In genomic region chr2:158038906-158039305, GRCh38 we compare ENCODE assay signal across 26 cellular contexts.
"Had no signal": no experiment of that assay in that cellular context is flagged by ENCODE, and none has a peak within 500 bp of the region (broad histone marks: within the 10 kb centered on the region; RNA-seq: fewer than 3 reads in every experiment).

No MANE protein-coding gene starts in this region.

- H3K36me3 ChIP-seq: left lung, lower lobe of right lung, tibial nerve, uterus had no signal

- H3K79me2 ChIP-seq: parathyroid adenoma had no signal

- H3K4me3 ChIP-seq: left lung, lower lobe of right lung, mucosa of descending colon, skin epidermis, tibial nerve, uterus had no signal

- H3K27ac Mint-ChIP-seq: naive thymus-derived CD4-positive, alpha-beta T cell; natural killer cell treated with Interleukin-12 subunit alpha and Interleukin-12 subunit beta and Interleukin-15 and Interleukin-18, amount 100 ng/mL, for 72 hours; progenitor cell of endocrine pancreas; stimulated activated naive CD8-positive, alpha-beta T cell treated with anti-CD3 and anti-CD28 coated beads, Interleukin-15, amount 100 ng/mL, for 72 hours; type B pancreatic cell had no signal

- H3K27ac ChIP-seq: left lung, lower lobe of right lung, parathyroid adenoma, skin epidermis, tibial nerve, uterus had no signal

- H3K4me1 ChIP-seq: parathyroid adenoma, tibial nerve, uterus had no signal

- H3K36me3 Mint-ChIP-seq: naive thymus-derived CD4-positive, alpha-beta T cell; natural killer cell treated with Interleukin-12 subunit alpha and Interleukin-12 subunit beta and Interleukin-15 and Interleukin-18, amount 100 ng/mL, for 72 hours; type B pancreatic cell had no signal

- H3K27me3 ChIP-seq: left lung, tibial nerve, uterus had no signal

- ATAC-seq: left colon; left lung; lower lobe of right lung; mucosa of descending colon; naive thymus-derived CD4-positive, alpha-beta T cell; natural killer cell treated with Interleukin-12 subunit alpha and Interleukin-12 subunit beta and Interleukin-15 and Interleukin-18, amount 100 ng/mL, for 72 hours; right cardiac atrium; sciatic nerve; stimulated activated naive CD8-positive, alpha-beta T cell treated with anti-CD3 and anti-CD28 coated beads, Interleukin-15, amount 100 ng/mL, for 72 hours had no signal

- H2AFZ ChIP-seq: parathyroid adenoma had no signal

- DNase-seq: hippocampal formation; kidney; left colon; left lung; lower lobe of right lung; mammary epithelial cell; midbrain; mucosa of descending colon; naive thymus-derived CD4-positive, alpha-beta T cell; nucleus accumbens; right cardiac atrium; stimulated activated CD4-positive, alpha-beta T cell treated with anti-CD3 and anti-CD28 coated beads, Interleukin-12 subunit alpha, Interleukin-12 subunit beta, amount 100 ng/mL, for 4 hours; stimulated activated CD4-positive, alpha-beta T cell treated with anti-CD3 and anti-CD28 coated beads, Interleukin-15, amount 100 ng/mL, for 24 hours; stimulated activated CD4-positive, alpha-beta T cell treated with anti-CD3 and anti-CD28 coated beads, Interleukin-2, amount 100 ng/mL, for 24 hours; stimulated activated CD4-positive, alpha-beta T cell treated with anti-CD3 and anti-CD28 coated beads, Interleukin-4, amount 100 ng/mL, for 1 hour; stimulated activated naive CD4-positive, alpha-beta T cell treated with Interleukin-2 at 50 U/mL for 16 hours; stimulated activated naive CD8-positive, alpha-beta T cell treated with anti-CD3 and anti-CD28 coated beads, Interleukin-15, amount 100 ng/mL, for 72 hours; substantia nigra; uterus had no signal

- H3K9me3 Mint-ChIP-seq: naive thymus-derived CD4-positive, alpha-beta T cell; natural killer cell treated with Interleukin-12 subunit alpha and Interleukin-12 subunit beta and Interleukin-15 and Interleukin-18, amount 100 ng/mL, for 72 hours; stimulated activated naive CD8-positive, alpha-beta T cell treated with anti-CD3 and anti-CD28 coated beads, Interleukin-15, amount 100 ng/mL, for 72 hours; type B pancreatic cell had no signal

- H3K4me3 Mint-ChIP-seq: naive thymus-derived CD4-positive, alpha-beta T cell; natural killer cell treated with Interleukin-12 subunit alpha and Interleukin-12 subunit beta and Interleukin-15 and Interleukin-18, amount 100 ng/mL, for 72 hours; stimulated activated naive CD8-positive, alpha-beta T cell treated with anti-CD3 and anti-CD28 coated beads, Interleukin-15, amount 100 ng/mL, for 72 hours; type B pancreatic cell had no signal

- H3K9ac ChIP-seq: parathyroid adenoma had no signal

- H3K9me3 ChIP-seq: left lung, lower lobe of right lung, mucosa of descending colon, tibial nerve, uterus had no signal
